ENCODE assay signal across 17 cellular contexts in the genomic region with DNA sequence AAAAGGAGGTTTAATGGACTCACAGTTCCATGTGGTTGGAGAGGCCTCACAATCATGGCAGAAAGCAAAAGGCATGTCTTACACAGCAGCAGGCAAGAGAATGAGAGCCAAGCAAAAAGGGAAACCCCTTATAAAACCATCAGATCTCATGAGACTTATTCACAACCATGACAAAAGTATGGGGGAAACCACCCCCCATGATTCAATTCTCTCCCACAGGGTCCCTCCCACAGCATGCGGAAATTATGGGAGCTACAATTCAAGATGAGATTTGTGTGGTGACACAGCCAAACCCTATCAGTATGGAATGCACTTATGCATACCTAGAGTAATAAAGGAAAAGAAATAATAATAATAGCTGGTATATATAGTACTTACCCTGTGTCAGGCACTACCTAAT. TPM values are rescaled to one million over a fixed set of nuclear protein-coding genes. Genes with fewer than 3 reads are reported as not detected.
DNase-seq lines count a peak whose midpoint lies in the region; ATAC-seq lines count a peak whose summit lies in the region.
"Had no signal": no experiment of that assay in that cellular context is flagged by ENCODE, and none has a peak within 500 bp of the region (broad histone marks: within the 10 kb centered on the region; RNA-seq: fewer than 3 reads in every experiment).

No MANE protein-coding gene starts in this region.

- CTCF ChIA-PET in activated CD4-positive, alpha-beta T cell treated with anti-CD3 and anti-CD28 coated beads for 36 hours (lab: Charles Lee), result interaction anchor here (1.2 to 1.8 kb wide), 2 partner anchors 9 to 85 kb away, joined by 4 to 12 read pairs; a partner anchor contains a TSS
- CTCF ChIA-PET in activated CD4-positive, alpha-beta T cell treated with anti-CD3 and anti-CD28 coated beads, Interleukin-2, amount 10 ng/mL, durations not matched to agents 7 days and 5 days (lab: Charles Lee), result interaction anchor here (1.3 kb wide), 1 partner anchor 9 kb away, joined by 3 read pairs; no protein-coding TSS in a partner anchor
- CTCF ChIA-PET in activated naive CD4-positive, alpha-beta T cell treated with anti-CD3 and anti-CD28 coated beads for 36 hours (lab: Charles Lee), result interaction anchor here (1.1 kb wide), 2 partner anchors 9 to 85 kb away, joined by 3 to 5 read pairs; a partner anchor contains a TSS
- CTCF ChIA-PET in activated naive CD4-positive, alpha-beta T cell treated with anti-CD3 and anti-CD28 coated beads, Interleukin-2, amount 10 ng/mL, durations not matched to agents 7 days and 5 days (lab: Charles Lee), result interaction anchor here (2.0 kb wide), 1 partner anchor 9 kb away, joined by 6 read pairs; no protein-coding TSS in a partner anchor

- POLR2A ChIA-PET in activated CD4-positive, alpha-beta T cell treated with anti-CD3 and anti-CD28 coated beads for 36 hours (lab: Charles Lee), result interaction anchor here (0.6 kb wide), 1 partner anchor 166 kb away, joined by 4 read pairs; no protein-coding TSS in a partner anchor
- POLR2A ChIA-PET in activated CD4-positive, alpha-beta T cell treated with anti-CD3 and anti-CD28 coated beads, Interleukin-2, amount 10 ng/mL, durations not matched to agents 7 days and 5 days (lab: Charles Lee), result no interaction called here

- H3K4me1 Mint-ChIP-seq in activated CD4-positive, alpha-beta T cell treated with anti-CD3 and anti-CD28 coated beads for 36 hours, result peaks cover 49% of the 10 kb centered on the region
- H3K4me1 Mint-ChIP-seq in activated CD4-positive, alpha-beta T cell treated with anti-CD3 and anti-CD28 coated beads, Interleukin-2, amount 10 ng/mL, durations not matched to agents 7 days and 5 days, result peaks cover 42% of the 10 kb centered on the region
- peaks cover 43% of the 10 kb centered on the region for H3K4me1 Mint-ChIP-seq in activated naive CD4-positive, alpha-beta T cell treated with anti-CD3 and anti-CD28 coated beads for 36 hours (ENCODE audit: low read depth)
- H3K4me1 Mint-ChIP-seq in activated naive CD4-positive, alpha-beta T cell treated with anti-CD3 and anti-CD28 coated beads, Interleukin-2, amount 10 ng/mL, durations not matched to agents 7 days and 5 days, result peaks cover 43% of the 10 kb centered on the region

- H3K4me3 Mint-ChIP-seq in activated CD4-positive, alpha-beta T cell treated with anti-CD3 and anti-CD28 coated beads for 36 hours, result no peak overlapping the region
- H3K4me3 Mint-ChIP-seq in activated CD4-positive, alpha-beta T cell treated with anti-CD3 and anti-CD28 coated beads, Interleukin-2, amount 10 ng/mL, durations not matched to agents 7 days and 5 days, result no peak overlapping the region
- no peak overlapping the region for H3K4me3 Mint-ChIP-seq in activated naive CD4-positive, alpha-beta T cell treated with anti-CD3 and anti-CD28 coated beads for 36 hours
- no peak overlapping the region for H3K4me3 Mint-ChIP-seq in activated naive CD4-positive, alpha-beta T cell treated with anti-CD3 and anti-CD28 coated beads, Interleukin-2, amount 10 ng/mL, durations not matched to agents 7 days and 5 days
- H3K4me3 Mint-ChIP-seq: B cell; CD4-positive, CD25-positive, alpha-beta regulatory T cell; H9 had no signal

- DNase-seq in activated CD4-positive, alpha-beta T cell treated with anti-CD3 and anti-CD28 coated beads for 36 hours, result peak; percentile 70
- no peak for DNase-seq in activated CD4-positive, alpha-beta T cell treated with anti-CD3 and anti-CD28 coated beads, Interleukin-2, amount 10 ng/mL, durations not matched to agents 7 days and 5 days
- peak; percentile 64 for DNase-seq in activated naive CD4-positive, alpha-beta T cell treated with anti-CD3 and anti-CD28 coated beads for 36 hours
- DNase-seq in activated naive CD4-positive, alpha-beta T cell treated with anti-CD3 and anti-CD28 coated beads, Interleukin-2, amount 10 ng/mL, durations not matched to agents 7 days and 5 days, result no peak
- DNase-seq in activated naive CD4-positive, alpha-beta T cell treated with anti-CD3 and anti-CD28 coated beads, Interleukin-2, amount 50 U/mL, for 16 hours, result peak; percentile 20
- DNase-seq in stimulated activated CD8-positive, alpha-beta memory T cell treated with anti-CD3 and anti-CD28 coated beads, Interleukin-7, amount 100 ng/mL, for 24 hours (ENCODE audit: low read depth), result peak; percentile 12
- DNase-seq in midbrain (lab: John Stamatoyannopoulos, UW) (no peak), NCI-H446 treated with DMSO at 0.1 percent for 48 hours (lab: John Stamatoyannopoulos, UW) (no peak)
- DNase-seq: CD4-positive, CD25-positive, alpha-beta regulatory T cell; EL; H9; NCI-H1436 treated with DMSO at 0.1 percent for 48 hours; NCI-H2029 treated with DMSO at 0.1 percent for 48 hours; NCI-H510A treated with DMSO at 0.1 percent for 48 hours; NCI-H82; PC-9 had no signal

- no peaks in the 10 kb centered on the region for H3K9me3 Mint-ChIP-seq in activated CD4-positive, alpha-beta T cell treated with anti-CD3 and anti-CD28 coated beads for 36 hours (ENCODE audit: low read depth)
- no peaks in the 10 kb centered on the region for H3K9me3 Mint-ChIP-seq in activated CD4-positive, alpha-beta T cell treated with anti-CD3 and anti-CD28 coated beads, Interleukin-2, amount 10 ng/mL, durations not matched to agents 7 days and 5 days
- no peaks in the 10 kb centered on the region for H3K9me3 Mint-ChIP-seq in activated naive CD4-positive, alpha-beta T cell treated with anti-CD3 and anti-CD28 coated beads for 36 hours
- no peaks in the 10 kb centered on the region for H3K9me3 Mint-ChIP-seq in activated naive CD4-positive, alpha-beta T cell treated with anti-CD3 and anti-CD28 coated beads, Interleukin-2, amount 10 ng/mL, durations not matched to agents 7 days and 5 days
- H3K9me3 Mint-ChIP-seq: CD4-positive, CD25-positive, alpha-beta regulatory T cell; H9 had no signal

- intact Hi-C loops in activated CD4-positive, alpha-beta T cell treated with anti-CD3 and anti-CD28 coated beads for 36 hours (cut with DNase I, micrococcal nuclease), result loop anchor here (1.0 to 5.0 kb wide), 3 partner anchors 166 to 544 kb away; no protein-coding TSS in a partner anchor
- intact Hi-C loops in activated naive CD4-positive, alpha-beta T cell treated with anti-CD3 and anti-CD28 coated beads for 36 hours (cut with micrococcal nuclease), result no loop called here

- ATAC-seq in activated CD4-positive, alpha-beta T cell treated with anti-CD3 and anti-CD28 coated beads for 36 hours, result peak; percentile 5

- H3K27me3 Mint-ChIP-seq in activated CD4-positive, alpha-beta T cell treated with anti-CD3 and anti-CD28 coated beads for 36 hours, result peaks cover 7% of the 10 kb centered on the region
- peaks cover 8% of the 10 kb centered on the region for H3K27me3 Mint-ChIP-seq in activated CD4-positive, alpha-beta T cell treated with anti-CD3 and anti-CD28 coated beads, Interleukin-2, amount 10 ng/mL, durations not matched to agents 7 days and 5 days
- no peaks in the 10 kb centered on the region for H3K27me3 Mint-ChIP-seq in activated naive CD4-positive, alpha-beta T cell treated with anti-CD3 and anti-CD28 coated beads for 36 hours (ENCODE audit: low read depth)
- peaks cover 7% of the 10 kb centered on the region for H3K27me3 Mint-ChIP-seq in activated naive CD4-positive, alpha-beta T cell treated with anti-CD3 and anti-CD28 coated beads, Interleukin-2, amount 10 ng/mL, durations not matched to agents 7 days and 5 days
- H3K27me3 Mint-ChIP-seq: B cell had no signal

- no peaks in the 10 kb centered on the region for H3K36me3 Mint-ChIP-seq in activated CD4-positive, alpha-beta T cell treated with anti-CD3 and anti-CD28 coated beads for 36 hours (ENCODE audit: low read depth)
- H3K36me3 Mint-ChIP-seq in activated CD4-positive, alpha-beta T cell treated with anti-CD3 and anti-CD28 coated beads, Interleukin-2, amount 10 ng/mL, durations not matched to agents 7 days and 5 days (ENCODE audit: low read depth), result no peaks in the 10 kb centered on the region
- H3K36me3 Mint-ChIP-seq in activated naive CD4-positive, alpha-beta T cell treated with anti-CD3 and anti-CD28 coated beads for 36 hours (ENCODE audit: low read depth), result no peaks in the 10 kb centered on the region
- peaks cover 2% of the 10 kb centered on the region for H3K36me3 Mint-ChIP-seq in activated naive CD4-positive, alpha-beta T cell treated with anti-CD3 and anti-CD28 coated beads, Interleukin-2, amount 10 ng/mL, durations not matched to agents 7 days and 5 days
- H3K36me3 Mint-ChIP-seq: CD4-positive, CD25-positive, alpha-beta regulatory T cell had no signal

- no peak overlapping the region for H3K27ac Mint-ChIP-seq in activated CD4-positive, alpha-beta T cell treated with anti-CD3 and anti-CD28 coated beads for 36 hours
- no peak overlapping the region for H3K27ac Mint-ChIP-seq in activated CD4-positive, alpha-beta T cell treated with anti-CD3 and anti-CD28 coated beads, Interleukin-2, amount 10 ng/mL, durations not matched to agents 7 days and 5 days
- no peak overlapping the region for H3K27ac Mint-ChIP-seq in activated naive CD4-positive, alpha-beta T cell treated with anti-CD3 and anti-CD28 coated beads for 36 hours
- H3K27ac Mint-ChIP-seq in activated naive CD4-positive, alpha-beta T cell treated with anti-CD3 and anti-CD28 coated beads, Interleukin-2, amount 10 ng/mL, durations not matched to agents 7 days and 5 days, result no peak overlapping the region
- H3K27ac Mint-ChIP-seq: CD4-positive, CD25-positive, alpha-beta regulatory T cell; H9 had no signal

RNA-seq across cellular contexts. Expression of a gene that starts 4.5 kb away (rescaled TPM):
- 1 to 10 TPM; 8.7 to 9.3 TPM for total RNA-seq in activated CD4-positive, alpha-beta T cell treated with anti-CD3 and anti-CD28 coated beads for 36 hours
- 10 to 100 TPM; 35.2 to 43.6 TPM for total RNA-seq in activated CD4-positive, alpha-beta T cell treated with anti-CD3 and anti-CD28 coated beads, Interleukin-2, amount 10 ng/mL, durations not matched to agents 7 days and 5 days
- 1 to 10 TPM; 1.3 to 1.5 TPM for total RNA-seq in activated naive CD4-positive, alpha-beta T cell treated with anti-CD3 and anti-CD28 coated beads for 36 hours

RNA-seq across cellular contexts. Expression of a gene that starts 35.3 kb away (rescaled TPM):
- 100 to 1,000 TPM; 122 to 147 TPM for total RNA-seq in activated CD4-positive, alpha-beta T cell treated with anti-CD3 and anti-CD28 coated beads for 36 hours
- total RNA-seq in activated CD4-positive, alpha-beta T cell treated with anti-CD3 and anti-CD28 coated beads, Interleukin-2, amount 10 ng/mL, durations not matched to agents 7 days and 5 days, result 10 to 100 TPM; 72.6 to 75.3 TPM
- 10 to 100 TPM; 81.1 to 83.9 TPM for total RNA-seq in activated naive CD4-positive, alpha-beta T cell treated with anti-CD3 and anti-CD28 coated beads for 36 hours

Comparison
In these comparisons a context has a peak if more than half of its experiments do, and no peak if none do; other contexts are left out.
1. DNase-seq: peak in activated CD4-positive, alpha-beta T cell treated with anti-CD3 and anti-CD28 coated beads for 36 hours (single experiment), activated naive CD4-positive, alpha-beta T cell treated with anti-CD3 and anti-CD28 coated beads for 36 hours (single experiment), activated naive CD4-positive, alpha-beta T cell treated with anti-CD3 and anti-CD28 coated beads, Interleukin-2, amount 50 U/mL, for 16 hours (single experiment) and stimulated activated CD8-positive, alpha-beta memory T cell treated with anti-CD3 and anti-CD28 coated beads, Interleukin-7, amount 100 ng/mL, for 24 hours (single experiment); none in activated CD4-positive, alpha-beta T cell treated with anti-CD3 and anti-CD28 coated beads, Interleukin-2, amount 10 ng/mL, durations not matched to agents 7 days and 5 days (single experiment), activated naive CD4-positive, alpha-beta T cell treated with anti-CD3 and anti-CD28 coated beads, Interleukin-2, amount 10 ng/mL, durations not matched to agents 7 days and 5 days (single experiment), midbrain (single experiment) and NCI-H446 treated with DMSO at 0.1 percent for 48 hours (single experiment).